ENCODE assay signal across 8 cellular contexts in the genomic region with DNA sequence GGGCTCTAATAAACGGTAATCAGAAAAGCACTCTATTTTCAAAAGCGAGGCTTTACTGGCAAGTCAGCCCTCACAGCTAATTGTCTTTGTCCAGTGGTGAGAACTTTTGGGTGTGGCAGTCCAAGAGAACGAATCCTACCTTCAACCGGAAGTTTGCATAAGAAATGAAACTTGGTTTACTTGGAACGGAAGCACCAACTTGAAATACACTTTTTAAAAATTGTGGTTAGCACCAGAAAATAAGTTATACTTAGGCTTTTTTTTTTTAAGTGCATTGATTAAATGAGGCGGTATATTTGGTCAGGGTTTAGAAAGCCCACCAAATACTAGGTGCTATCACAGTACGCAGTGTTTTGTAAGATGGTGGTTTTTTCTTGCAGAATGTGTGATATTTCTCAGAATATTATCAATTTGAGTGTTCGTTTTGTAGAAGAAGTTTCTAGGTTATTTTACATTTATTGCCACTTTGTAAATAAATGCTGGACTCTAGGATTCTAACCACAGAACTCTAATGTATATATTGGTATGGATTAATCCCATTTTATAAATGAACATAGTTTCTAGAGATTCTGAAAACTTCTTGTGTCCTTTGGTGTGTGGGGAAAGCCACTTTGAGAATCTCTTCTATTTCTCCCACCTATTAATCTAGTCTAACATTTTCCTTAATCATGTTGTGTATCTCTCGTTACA. TPM values are rescaled to one million over a fixed set of nuclear protein-coding genes. Genes with fewer than 3 reads are reported as not detected.
A peak's percentile ranks its signal among the peaks of the same experiment; 100 is the strongest.
DNase-seq lines count a peak whose midpoint lies in the region; ATAC-seq and TF ChIP-seq lines count a peak whose summit lies in the region.

No MANE protein-coding gene starts in this region.

- H2AFZ ChIP-seq in OCI-LY3 (ENCODE audit: low read depth, low read length), result no peak overlapping the region

- intact Hi-C loops in left ventricle myocardium superior (cut with micrococcal nuclease), result loop anchor here (10.0 kb wide), 2 partner anchors 64 to 314 kb away; no protein-coding TSS in a partner anchor

- ATAC-seq in left ventricle myocardium superior (no peak), GM21717 (IDR thresholded peaks at IDR 0.05; ENCODE audit: unreplicated experiment) (no peak)

- H3K36me3 ChIP-seq in right atrium auricular region, result peaks cover 36% of the 10 kb centered on the region
- peaks cover 23% of the 10 kb centered on the region for H3K36me3 ChIP-seq in OCI-LY3 (replicated peaks; ENCODE audit: low read depth, low read length)
- H3K36me3 ChIP-seq in mesodermal cell (ENCODE audit: control insufficient read depth, insufficient read depth, low read length), result peaks cover 28% of the 10 kb centered on the region

- H4K20me1 ChIP-seq in OCI-LY3 (ENCODE audit: insufficient read depth, low read length), result peaks cover 43% of the 10 kb centered on the region

- peak overlapping the region; percentile 88 to 99 for H3K4me3 ChIP-seq in right atrium auricular region
- peak overlapping the region; percentile 97 for H3K4me3 ChIP-seq in OCI-LY3 (ENCODE audit: low read length)
- H3K4me3 ChIP-seq in mesodermal cell (ENCODE audit: extremely low read depth, insufficient read depth, low read length, poor library complexity, severe bottlenecking), result peak overlapping the region; percentile 97

- H3K4me1 ChIP-seq in right atrium auricular region, result peaks cover 0 to 67% of the 10 kb centered on the region in 2 donors
- H3K4me1 ChIP-seq in OCI-LY3 (ENCODE audit: low read length), result peaks cover 31% of the 10 kb centered on the region
- peaks cover 25% of the 10 kb centered on the region for H3K4me1 ChIP-seq in mesodermal cell (ENCODE audit: control insufficient read depth, insufficient read depth, low read length, poor library complexity, severe bottlenecking)

- 20 to 89% methylated on average over 1 to 4 of the region's 9 CpGs for WGBS in mesodermal cell (ENCODE audit: insufficient coverage in 2 of 2), 2 experiments

- no peak for DNase-seq in right atrium auricular region (ENCODE audit: low spot score)
- no peak for DNase-seq in left ventricle myocardium superior
- DNase-seq in caudate nucleus (lab: John Stamatoyannopoulos, UW), result no peak
- no peak for DNase-seq in NCI-H1436 treated with DMSO at 0.1 percent for 48 hours (lab: John Stamatoyannopoulos, UW)
- no peak for DNase-seq in NCI-H446 treated with DMSO at 0.1 percent for 48 hours (lab: John Stamatoyannopoulos, UW)

- TF ChIP-seq CTCF in right atrium auricular region (IDR thresholded peaks at IDR 0.05) (no peak), OCI-LY3 (IDR thresholded peaks at IDR 0.05; ENCODE audit: low read depth, low read length) (no peak)

- peaks cover 64% of the 10 kb centered on the region for H3K79me2 ChIP-seq in OCI-LY3 (ENCODE audit: low read length)

- peak overlapping the region; percentile 80 for H3K4me2 ChIP-seq in OCI-LY3 (ENCODE audit: low read length)

- no peaks in the 10 kb centered on the region for H3K27me3 ChIP-seq in right atrium auricular region
- no peaks in the 10 kb centered on the region for H3K27me3 ChIP-seq in OCI-LY3 (ENCODE audit: low read depth, low read length)

- peak overlapping the region; percentile 96 for H3K9ac ChIP-seq in OCI-LY3 (ENCODE audit: low read length)

- H3K9me3 ChIP-seq in right atrium auricular region (no peaks in the 10 kb centered on the region), OCI-LY3 (ENCODE audit: insufficient read depth, low read length) (no peaks in the 10 kb centered on the region), mesodermal cell (ENCODE audit: control insufficient read depth, low read length) (peaks cover 8% of the 10 kb centered on the region)

- H3K27ac ChIP-seq in right atrium auricular region (peak overlapping the region; percentile 99 to 100), OCI-LY3 (ENCODE audit: low read length) (peak overlapping the region; percentile 88), caudate nucleus (ENCODE audit: low read depth, low read length) (peak overlapping the region; percentile 99), mesodermal cell (ENCODE audit: low read depth, low read length, severe bottlenecking) (peak overlapping the region; percentile 98)

RNA-seq across cellular contexts. Expression of a gene that starts 1.2 kb away (rescaled TPM):
- total RNA-seq in right atrium auricular region (1,000 to 10,000 TPM; 1,108 to 5,712 TPM), left ventricle myocardium superior (1,328 TPM)
- polyA plus RNA-seq in mesodermal cell (2013, experiment 1 of 2), result 586 TPM
- 589 TPM for polyA plus RNA-seq in mesodermal cell (2013, experiment 2 of 2)

RNA-seq across cellular contexts. Expression of a gene that starts 13.1 kb away (rescaled TPM):
- 100 to 1,000 TPM; 180 to 231 TPM for total RNA-seq in right atrium auricular region
- 168 TPM for total RNA-seq in left ventricle myocardium superior
- polyA plus RNA-seq in mesodermal cell (2013, experiment 1 of 2), result 436 TPM
- 410 TPM for polyA plus RNA-seq in mesodermal cell (2013, experiment 2 of 2)

RNA-seq across cellular contexts. Expression of a gene that starts 29.0 kb away (rescaled TPM):
- total RNA-seq in right atrium auricular region, result 100 to 1,000 TPM; 357 to 410 TPM
- 724 TPM for total RNA-seq in left ventricle myocardium superior
- polyA plus RNA-seq in mesodermal cell (2013, experiment 1 of 2), result 0.81 TPM
- 0.35 TPM for polyA plus RNA-seq in mesodermal cell (2013, experiment 2 of 2)
